1 cellular context compared by ENCODE assay signal in genomic region chr15:99213187-99213811, GRCh38.
TF ChIP-seq lines count a peak whose summit lies in the region.

No MANE protein-coding gene starts in this region.

TF ChIP-seq in HepG2, 621 proteins besides CTCF, POLR2A, EP300 and RAD21 (continued from another document):
- TF ChIP-seq ZHX2 (IDR thresholded peaks at IDR 0.05; ENCODE audit: low read depth) (no peak), ZHX2 (CRISPR knock-in tag; IDR thresholded peaks at IDR 0.05; ENCODE audit: borderline replicate concordance) (no peak), PHF8 (CRISPR knock-in tag; IDR thresholded peaks at IDR 0.05) (no peak), ZNF256 (CRISPR knock-in tag; conservative IDR thresholded peaks at IDR 0.05) (no peak), PITX1 (CRISPR knock-in tag; IDR thresholded peaks at IDR 0.05) (no peak), TBX3 (IDR thresholded peaks at IDR 0.05; ENCODE audit: borderline replicate concordance) (no peak), RXRB (CRISPR knock-in tag; IDR thresholded peaks at IDR 0.05; ENCODE audit: borderline replicate concordance) (peak; percentile 26; the same call in 1 of the 2 replicates), ZNF770 (CRISPR knock-in tag; IDR thresholded peaks at IDR 0.05) (no peak), ZNF225 (CRISPR knock-in tag; IDR thresholded peaks at IDR 0.05) (no peak), ATF7 (IDR thresholded peaks at IDR 0.05) (no peak), ATF7 (CRISPR knock-in tag; IDR thresholded peaks at IDR 0.05) (no peak), ZFP62 (CRISPR knock-in tag; IDR thresholded peaks at IDR 0.05) (no peak), ZNF253 (CRISPR knock-in tag; IDR thresholded peaks at IDR 0.05; ENCODE audit: borderline replicate concordance) (no peak), U2AF1 (optimal IDR thresholded peaks at IDR 0.05; ENCODE audit: low read depth, low read length) (no peak), ZNF646 (CRISPR knock-in tag; IDR thresholded peaks at IDR 0.05) (no peak), YEATS2 (CRISPR knock-in tag; IDR thresholded peaks at IDR 0.05; ENCODE audit: borderline replicate concordance) (no peak), ZNF34 (CRISPR knock-in tag; IDR thresholded peaks at IDR 0.05; ENCODE audit: borderline replicate concordance) (no peak), MIXL1 (CRISPR knock-in tag; IDR thresholded peaks at IDR 0.05) (peak; percentile 63; the same call in 1 of the 2 replicates), STAG1 (CRISPR knock-in tag; IDR thresholded peaks at IDR 0.05) (peak; percentile 92), ZNF18 (CRISPR knock-in tag; IDR thresholded peaks at IDR 0.05; ENCODE audit: insufficient replicate concordance) (no peak), SMC3 (IDR thresholded peaks at IDR 0.05; ENCODE audit: low read length) (peak; percentile 96), LRRFIP1 (CRISPR knock-in tag; conservative IDR thresholded peaks at IDR 0.05) (no peak), ZNF281 (CRISPR knock-in tag; IDR thresholded peaks at IDR 0.05; ENCODE audit: borderline replicate concordance) (no peak), IRF2 (CRISPR knock-in tag; IDR thresholded peaks at IDR 0.05) (0 out of 2 replicates have a peak, but pooled peaks have one; percentile 23), ZGPAT (CRISPR knock-in tag; IDR thresholded peaks at IDR 0.05) (no peak), ZBTB1 (CRISPR knock-in tag; IDR thresholded peaks at IDR 0.05; ENCODE audit: borderline replicate concordance) (no peak), ETV5 (CRISPR knock-in tag; IDR thresholded peaks at IDR 0.05; ENCODE audit: borderline replicate concordance) (no peak)
TF ChIP-seq in HepG2: peak in this region for 5.
